In the genomic region with DNA sequence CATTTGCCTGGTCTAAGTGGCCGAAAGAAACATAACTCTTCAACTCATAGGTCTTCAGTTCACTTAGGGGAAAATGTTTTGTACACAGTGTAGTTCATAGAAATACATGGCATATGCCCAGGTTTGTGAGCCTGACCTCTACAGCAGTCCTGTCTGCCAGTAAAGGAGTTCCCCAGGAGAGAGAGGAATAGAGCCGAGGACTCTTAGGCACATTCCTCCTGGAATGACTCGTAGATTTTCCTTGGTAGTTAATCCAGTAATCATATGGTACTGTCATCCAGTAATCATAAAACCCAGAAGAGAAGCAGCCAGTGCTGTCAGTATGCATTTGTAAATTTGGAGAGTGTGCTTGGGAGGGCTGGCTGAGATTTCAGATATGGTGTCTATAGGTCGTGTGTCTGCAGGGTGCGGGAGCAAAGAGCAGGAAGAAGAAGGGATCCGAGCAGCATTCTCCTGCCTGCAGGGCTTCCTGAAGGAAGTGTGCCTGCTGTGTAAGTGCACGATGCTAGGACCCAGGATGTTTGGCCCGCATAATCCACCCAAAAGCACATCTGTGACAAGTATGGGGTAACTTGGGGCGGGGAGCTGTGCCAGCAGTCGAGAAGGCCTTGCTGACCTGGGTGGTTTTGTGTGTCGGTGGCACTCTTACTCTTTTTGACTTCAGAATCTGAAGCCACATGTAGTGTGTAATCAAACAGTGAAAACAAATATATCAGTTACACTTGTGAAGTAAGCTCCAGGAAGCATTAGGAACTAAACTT, we compare ENCODE assay signal across 1 cellular context.
TF ChIP-seq lines count a peak whose summit lies in the region.

No MANE protein-coding gene starts in this region.

TF ChIP-seq in WTC11, 78 proteins besides CTCF, POLR2A, EP300 and RAD21 (continued from another document):
- no peak for TF ChIP-seq FOXP4 (CRISPR knock-in tag; IDR thresholded peaks at IDR 0.05)
- no peak for TF ChIP-seq TCF7 (CRISPR knock-in tag; IDR thresholded peaks at IDR 0.05; ENCODE audit: low read depth)
- TF ChIP-seq EMX1 (CRISPR knock-in tag; IDR thresholded peaks at IDR 0.05) = no peak
- TF ChIP-seq, protein P1, sequence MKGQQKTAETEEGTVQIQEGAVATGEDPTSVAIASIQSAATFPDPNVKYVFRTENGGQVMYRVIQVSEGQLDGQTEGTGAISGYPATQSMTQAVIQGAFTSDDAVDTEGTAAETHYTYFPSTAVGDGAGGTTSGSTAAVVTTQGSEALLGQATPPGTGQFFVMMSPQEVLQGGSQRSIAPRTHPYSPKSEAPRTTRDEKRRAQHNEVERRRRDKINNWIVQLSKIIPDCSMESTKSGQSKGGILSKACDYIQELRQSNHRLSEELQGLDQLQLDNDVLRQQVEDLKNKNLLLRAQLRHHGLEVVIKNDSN (CRISPR knock-in tag; IDR thresholded peaks at IDR 0.05) = no peak
- TF ChIP-seq TP53 (CRISPR knock-in tag; IDR thresholded peaks at IDR 0.05) = no peak
- no peak for TF ChIP-seq GTF2I (CRISPR knock-in tag; conservative IDR thresholded peaks at IDR 0.05)
- no peak for TF ChIP-seq ATF1 (CRISPR knock-in tag; IDR thresholded peaks at IDR 0.05)
- TF ChIP-seq JAZF1 (CRISPR knock-in tag; IDR thresholded peaks at IDR 0.05) = no peak
- TF ChIP-seq ZBTB43 (CRISPR knock-in tag; IDR thresholded peaks at IDR 0.05) = no peak
- TF ChIP-seq RELA (CRISPR knock-in tag; IDR thresholded peaks at IDR 0.05; ENCODE audit: borderline replicate concordance) = no peak
- no peak for TF ChIP-seq SOX15 (CRISPR knock-in tag; IDR thresholded peaks at IDR 0.05)
- TF ChIP-seq FOXK1 (CRISPR knock-in tag; IDR thresholded peaks at IDR 0.05) = no peak
- no peak for TF ChIP-seq JUN (CRISPR knock-in tag; IDR thresholded peaks at IDR 0.05)
- TF ChIP-seq TEAD4 (CRISPR knock-in tag; IDR thresholded peaks at IDR 0.05) = no peak
- no peak for TF ChIP-seq PRRX2 (CRISPR knock-in tag; IDR thresholded peaks at IDR 0.05)
TF ChIP-seq in WTC11: peak in this region for 0.
